ENCODE assay signal across 9 cellular contexts in the genomic region with DNA sequence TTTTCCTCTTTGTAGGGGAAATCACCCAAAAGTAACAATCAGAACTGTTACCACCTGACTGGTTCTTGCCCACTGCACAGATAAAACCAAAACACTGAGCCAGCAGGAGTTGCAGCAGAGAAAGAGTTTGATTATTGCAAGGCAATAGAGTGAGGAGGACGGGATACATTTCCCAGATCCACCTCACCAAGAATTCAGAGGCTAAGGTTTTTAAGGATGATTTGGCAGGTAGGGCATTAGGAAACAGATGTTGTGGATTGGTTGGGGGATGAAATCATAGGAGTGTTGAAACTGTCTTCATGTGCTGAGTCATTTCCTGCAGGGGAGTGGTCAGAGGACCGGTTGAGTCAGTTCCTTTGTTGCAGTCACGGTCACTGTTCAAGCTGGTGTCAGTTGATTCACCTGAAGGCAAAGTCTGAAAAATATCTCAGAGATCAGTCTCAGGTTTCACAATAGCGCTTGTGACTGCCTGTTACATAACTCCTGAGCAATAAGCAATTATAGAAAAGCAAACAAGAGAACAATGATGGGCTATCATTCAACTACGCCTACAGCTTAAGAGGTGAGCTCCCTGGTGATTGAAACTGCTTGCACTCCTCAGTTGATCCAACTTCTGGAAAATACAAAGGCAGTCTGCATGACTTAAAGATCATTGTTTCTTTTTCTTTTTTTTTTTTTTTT. TPM values are rescaled to one million over a fixed set of nuclear protein-coding genes. Genes with fewer than 3 reads are reported as not detected.
DNase-seq lines count a peak whose midpoint lies in the region; ATAC-seq lines count a peak whose summit lies in the region.
"Had no signal": no experiment of that assay in that cellular context is flagged by ENCODE, and none has a peak within 500 bp of the region (broad histone marks: within the 10 kb centered on the region; RNA-seq: fewer than 3 reads in every experiment).

No MANE protein-coding gene starts in this region.

- DNase-seq in DMS 273 (lab: John Stamatoyannopoulos, UW; ENCODE audit: unreplicated experiment): peak; percentile 64
- DNase-seq in HPDE6-E6E7 (ENCODE audit: extremely low spot score): peak; percentile 83
- peak; percentile 79 to 98 for DNase-seq in NOMO-1 (lab: John Stamatoyannopoulos, UW; ENCODE audit: unreplicated experiment in 2 of 2)
- peak; percentile 63 to 74 for DNase-seq in activated T-cell treated with anti-CD3 and anti-CD28 coated beads, Interleukin-2, amount 50 U/mL, for 48 hours
- DNase-seq in Right ventricle myocardium superior: no peak
- DNase-seq in NCI-H446 (lab: John Stamatoyannopoulos, UW): no peak

- peak overlapping the region; percentile 28 for H3K27ac ChIP-seq in skeletal muscle tissue (ENCODE audit: low read depth, low read length)
- H3K27ac ChIP-seq: ascending aorta had no signal

- ATAC-seq in GM21381 (IDR thresholded peaks at IDR 0.05; ENCODE audit: unreplicated experiment): peak; percentile 71
- peak; percentile 74 for ATAC-seq in Right ventricle myocardium superior (ENCODE audit: poor library complexity)

- no peak overlapping the region for H3K4me3 ChIP-seq in skeletal muscle tissue (ENCODE audit: low read length in 3 of 3)
- H3K4me3 ChIP-seq: ascending aorta had no signal

- H3K27me3 ChIP-seq in skeletal muscle tissue (ENCODE audit: control insufficient read depth in 3 of 3, insufficient read depth in 3 of 3, low read length in 3 of 3): no peaks in the 10 kb centered on the region
- H3K27me3 ChIP-seq: ascending aorta had no signal

- H3K9ac ChIP-seq in skeletal muscle tissue (ENCODE audit: low read depth in 1 of 3, low read length in 3 of 3): no peak overlapping the region

- peaks cover 0 to 2% (median 0%) of the 10 kb centered on the region in 3 donors for H3K9me3 ChIP-seq in skeletal muscle tissue (ENCODE audit: control insufficient read depth in 3 of 3, low read length in 3 of 3)

- H3K36me3 ChIP-seq in skeletal muscle tissue (ENCODE audit: control insufficient read depth in 3 of 3, insufficient read depth in 3 of 3, low read length in 3 of 3): no peaks in the 10 kb centered on the region
- H3K36me3 ChIP-seq: ascending aorta had no signal

- intact Hi-C loops in Right ventricle myocardium superior (cut with DNase I): no loop called here

- peaks cover 0 to 6% (median 0%) of the 10 kb centered on the region in 3 donors for H3K4me1 ChIP-seq in skeletal muscle tissue (ENCODE audit: control insufficient read depth in 3 of 3, insufficient read depth in 3 of 3, low read length in 3 of 3)

RNA-seq across cellular contexts. Expression of a gene that starts 20.3 kb away (rescaled TPM):
- total RNA-seq in Right ventricle myocardium superior (9.7 TPM), skeletal muscle tissue (11.5 TPM)

Comparison
In these comparisons a context has a peak if more than half of its experiments do, and no peak if none do; other contexts are left out.
1. DNase-seq: peak in DMS 273 (single experiment), HPDE6-E6E7 (single experiment), NOMO-1 (2 of 2) and activated T-cell treated with anti-CD3 and anti-CD28 coated beads, Interleukin-2, amount 50 U/mL, for 48 hours (2 of 2); none in Right ventricle myocardium superior (single experiment) and NCI-H446 (0 of 2).